Comparison of ENCODE assay signal across 8 cellular contexts in genomic region chr21:37564924-37565529, GRCh38.
A peak's percentile ranks its signal among the peaks of the same experiment; 100 is the strongest.
DNase-seq lines count a peak whose midpoint lies in the region; ATAC-seq and TF ChIP-seq lines count a peak whose summit lies in the region.

No MANE protein-coding gene starts in this region.

- H3K4me1 ChIP-seq in iPS-20b (ENCODE audit: insufficient read depth, low read length) (peaks cover 9% of the 10 kb centered on the region), tibial artery (peaks cover 0 to 21% (median 16%) of the 10 kb centered on the region in 4 donors)

- H3K36me3 ChIP-seq in iPS-20b (ENCODE audit: insufficient read depth, low read depth, low read length) (no peaks in the 10 kb centered on the region), tibial artery (no peaks in the 10 kb centered on the region)

- peaks cover 9% of the 10 kb centered on the region for H3K27me3 ChIP-seq in iPS-20b (ENCODE audit: insufficient read depth, low read length)
- no peaks in the 10 kb centered on the region for H3K27me3 ChIP-seq in tibial artery

- H3K27ac ChIP-seq in iPS-20b (ENCODE audit: low read length) (no peak overlapping the region), tibial artery (peak overlapping the region; percentile 84 to 86)

- peak overlapping the region; percentile 79; the same call in 1 of the 2 replicates for H3K9ac ChIP-seq in iPS-20b (ENCODE audit: low read depth, low read length)

- no peak for TF ChIP-seq CTCF in activated CD8-positive, alpha-beta T cell treated with anti-CD3 and anti-CD28 coated beads for 36 hours (IDR thresholded peaks at IDR 0.05)
- TF ChIP-seq CTCF in tibial artery (IDR thresholded peaks at IDR 0.05), result no peak

- peaks cover 6% of the 10 kb centered on the region for H3K9me3 Mint-ChIP-seq in activated CD8-positive, alpha-beta T cell treated with anti-CD3 and anti-CD28 coated beads for 36 hours

- H3K36me3 Mint-ChIP-seq in activated CD8-positive, alpha-beta T cell treated with anti-CD3 and anti-CD28 coated beads for 36 hours (ENCODE audit: low read depth), result no peaks in the 10 kb centered on the region

- H3K9me3 ChIP-seq in iPS-20b (ENCODE audit: insufficient read depth, low read depth, low read length), result no peaks in the 10 kb centered on the region
- no peaks in the 10 kb centered on the region for H3K9me3 ChIP-seq in tibial artery

- ATAC-seq in Right ventricle myocardium inferior, result peak; percentile 6
- no peak for ATAC-seq in activated CD8-positive, alpha-beta T cell treated with anti-CD3 and anti-CD28 coated beads for 36 hours
- no peak for ATAC-seq in HG02973 (IDR thresholded peaks at IDR 0.05; ENCODE audit: unreplicated experiment)

- H3K27ac Mint-ChIP-seq in activated CD8-positive, alpha-beta T cell treated with anti-CD3 and anti-CD28 coated beads for 36 hours, result peak overlapping the region; percentile 100

- peaks cover 23% of the 10 kb centered on the region for H3K4me1 Mint-ChIP-seq in activated CD8-positive, alpha-beta T cell treated with anti-CD3 and anti-CD28 coated beads for 36 hours (ENCODE audit: low read depth)

- intact Hi-C loops in Right ventricle myocardium inferior (cut with DNase I), result loop anchor here (2.0 to 5.0 kb wide), 5 partner anchors 63 to 493 kb away; partner anchors contain the start of genes DYRK1A, PIGP, TTC3 and VPS26C
- intact Hi-C loops in cardiac septum (cut with DNase I), result loop anchor here (5.0 kb wide), 2 partner anchors 198 to 298 kb away; partner anchors contain the start of genes DYRK1A and VPS26C
- intact Hi-C loops in activated CD8-positive, alpha-beta T cell treated with anti-CD3 and anti-CD28 coated beads for 36 hours (cut with micrococcal nuclease), result no loop called here
- intact Hi-C loops in tibial artery (cut with DNase I; ENCODE audit: low total_unique reads), result loop anchor here (5.0 to 10.0 kb wide), 2 partner anchors 198 to 1610 kb away; partner anchors contain the start of gene DYRK1A

- CTCF ChIA-PET in activated CD8-positive, alpha-beta T cell treated with anti-CD3 and anti-CD28 coated beads for 36 hours (lab: Charles Lee), result interaction anchor here (0.9 to 1.8 kb wide), 11 partner anchors 15 to 321 kb away, joined by 3 to 8 read pairs (median 3); no protein-coding TSS in a partner anchor

- H3K27me3 Mint-ChIP-seq in activated CD8-positive, alpha-beta T cell treated with anti-CD3 and anti-CD28 coated beads for 36 hours, result no peaks in the 10 kb centered on the region

- DNase-seq in Right ventricle myocardium inferior (ENCODE audit: missing footprints) (no peak), cardiac septum (ENCODE audit: low spot score) (no peak), tibial artery (no peak), D341Med (ENCODE audit: low spot score) (no peak)
- no peak for DNase-seq in activated CD8-positive, alpha-beta T cell treated with anti-CD3 and anti-CD28 coated beads for 36 hours
- no peak for DNase-seq in activated CD4-positive, CD25-positive, alpha-beta regulatory T cell treated with anti-CD3 and anti-CD28 coated beads, Interleukin-2, amount 50 U/mL, for 72 hours

- H3K4me3 ChIP-seq in iPS-20b (ENCODE audit: low read length) (peak overlapping the region; percentile 81), tibial artery (peak overlapping the region; percentile 63 to 70)

- POLR2A ChIA-PET in activated CD8-positive, alpha-beta T cell treated with anti-CD3 and anti-CD28 coated beads for 36 hours (lab: Charles Lee), result interaction anchor here (0.6 to 1.4 kb wide), 6 partner anchors 39 to 493 kb away, joined by 3 to 4 read pairs (median 3); partner anchors contain the start of gene PIGP

- peak overlapping the region; percentile 95 for H3K4me3 Mint-ChIP-seq in activated CD8-positive, alpha-beta T cell treated with anti-CD3 and anti-CD28 coated beads for 36 hours
